Comparison of ENCODE assay signal across 8 cellular contexts in the genomic region with DNA sequence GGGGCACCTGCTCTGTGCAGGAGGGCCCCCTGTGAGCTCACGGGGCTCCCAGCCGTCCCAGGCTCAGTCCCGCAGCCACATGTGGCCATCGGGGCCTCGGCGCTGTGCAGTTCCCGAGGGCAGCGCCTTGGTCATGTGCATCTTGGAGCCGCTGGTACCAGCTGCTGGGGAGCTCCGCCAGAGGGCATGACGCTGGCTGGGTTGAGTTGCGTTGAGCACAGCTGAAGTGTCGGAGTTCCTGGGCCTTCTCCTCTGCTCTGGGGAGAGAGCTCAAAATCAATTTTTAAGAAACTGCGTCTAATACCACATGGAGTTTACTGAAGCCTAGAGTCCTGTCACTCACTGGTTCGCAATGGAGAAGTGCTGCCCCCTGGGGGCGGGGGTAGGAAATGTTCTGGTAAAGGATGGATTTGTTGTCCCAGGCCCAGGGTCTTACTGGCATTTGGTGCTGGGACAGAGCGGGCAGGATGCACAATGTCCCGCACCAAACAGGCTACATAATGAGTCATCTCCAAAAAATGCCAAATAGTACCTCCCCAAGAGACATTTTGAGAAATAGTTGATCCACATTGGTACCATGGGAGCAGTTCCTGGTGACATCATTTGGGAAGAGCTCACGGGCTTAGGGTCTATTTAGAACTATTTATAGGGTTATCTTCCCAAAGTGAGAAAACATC. TPM values are rescaled to one million over a fixed set of nuclear protein-coding genes. Genes with fewer than 3 reads are reported as not detected.
DNase-seq lines count a peak whose midpoint lies in the region; ATAC-seq and TF ChIP-seq lines count a peak whose summit lies in the region.

No MANE protein-coding gene starts in this region.

- no CpG with 5 or more reads among the region's 19 CpGs for WGBS in iPS DF 6.9 (ENCODE audit: insufficient coverage, insufficient read length)
- 52 to 60% (median 55%) methylated on average over 15 to 19 of the region's 19 CpGs for WGBS in spleen, 5 donors

- peak; percentile 12 to 76 (median 61) for TF ChIP-seq CTCF in spleen (IDR thresholded peaks at IDR 0.05 in 8 of 11, conservative IDR thresholded peaks at IDR 0.05 in 3 of 11)

- no peaks in the 10 kb centered on the region for H3K36me3 Mint-ChIP-seq in T-helper 17 cell (ENCODE audit: low read depth)

- H3K27ac Mint-ChIP-seq in T-helper 17 cell: no peak overlapping the region

- H3K4me1 Mint-ChIP-seq in T-helper 17 cell: peaks cover 3% of the 10 kb centered on the region

- H3K9me3 ChIP-seq in T-helper 17 cell (ENCODE audit: control insufficient read depth, low read length, poor library complexity, severe bottlenecking) (no peaks in the 10 kb centered on the region), iPS DF 6.9 (ENCODE audit: control insufficient read depth, insufficient read depth, low read length) (no peaks in the 10 kb centered on the region), spleen (no peaks in the 10 kb centered on the region)

- no peak for TF ChIP-seq POLR2A in spleen (IDR thresholded peaks at IDR 0.05)

- peak; percentile 52 for ATAC-seq in T-helper 17 cell
- ATAC-seq in GM19397 (IDR thresholded peaks at IDR 0.05; ENCODE audit: unreplicated experiment): no peak

- intact Hi-C loops in spleen (cut with DNase I; ENCODE audit: low total_unique reads): loop anchor here (5.0 to 10.0 kb wide), 2 partner anchors 105 to 448 kb away; a partner anchor contains a TSS

- no peaks in the 10 kb centered on the region for H3K27me3 ChIP-seq in iPS DF 6.9 (ENCODE audit: control insufficient read depth, insufficient read depth, low read length)
- peaks cover 0 to 27% (median 0%) of the 10 kb centered on the region in 7 donors for H3K27me3 ChIP-seq in spleen (replicated peaks in 1 of 7)

- DNase-seq in activated gamma-delta T cell treated with Interleukin-2 at 50 U/mL for 16 hours: peak; percentile 38
- DNase-seq in activated gamma-delta T cell (lab: John Stamatoyannopoulos, UW): no peak
- DNase-seq in NCI-H1417 treated with DMSO at 0.1 percent for 48 hours (lab: John Stamatoyannopoulos, UW): peak; percentile 59
- peak; percentile 30 to 45 (median 44) for DNase-seq in T-helper 17 cell
- DNase-seq in astrocyte of the hippocampus (ENCODE audit: low read depth, low spot score): peak; percentile 58
- DNase-seq in iPS DF 6.9 (ENCODE audit: low read depth, low spot score): peak; percentile 55
- peak; percentile 84 for DNase-seq in spleen

- H3K27ac ChIP-seq in iPS DF 6.9 (ENCODE audit: low read length) (no peak overlapping the region), spleen (no peak overlapping the region)

- H3K4me1 ChIP-seq in iPS DF 6.9 (ENCODE audit: control insufficient read depth, insufficient read depth, low read length): no peaks in the 10 kb centered on the region; the same call in 1 of the 2 replicates
- H3K4me1 ChIP-seq in spleen: no peaks in the 10 kb centered on the region

- H3K4me3 Mint-ChIP-seq in T-helper 17 cell: no peak overlapping the region

- H3K4me3 ChIP-seq in iPS DF 6.9 (ENCODE audit: low read length) (no peak overlapping the region), spleen (no peak overlapping the region)

- H3K36me3 ChIP-seq in iPS DF 6.9 (ENCODE audit: control insufficient read depth, insufficient read depth, low read length): no peaks in the 10 kb centered on the region; the same call in 1 of the 2 replicates
- no peaks in the 10 kb centered on the region for H3K36me3 ChIP-seq in spleen

- peaks cover 51% of the 10 kb centered on the region for H3K27me3 Mint-ChIP-seq in T-helper 17 cell

RNA-seq across cellular contexts. Expression of a gene that starts 48.8 kb away (rescaled TPM):
- total RNA-seq in T-helper 17 cell (1 to 10 TPM in 1 of 2 donors, under 1 TPM in 1; 0.15 to 1.1 TPM), spleen (1 to 10 TPM in 1 of 7 donors, under 1 TPM in 6; 0.35 to 1.6 (median 0.68) TPM)
- under 1 TPM in 2 of 3 donors, not detected in 1; 0.06 to 0.09 TPM for polyA plus RNA-seq in spleen
